2 cellular contexts compared by ENCODE assay signal in the genomic region with DNA sequence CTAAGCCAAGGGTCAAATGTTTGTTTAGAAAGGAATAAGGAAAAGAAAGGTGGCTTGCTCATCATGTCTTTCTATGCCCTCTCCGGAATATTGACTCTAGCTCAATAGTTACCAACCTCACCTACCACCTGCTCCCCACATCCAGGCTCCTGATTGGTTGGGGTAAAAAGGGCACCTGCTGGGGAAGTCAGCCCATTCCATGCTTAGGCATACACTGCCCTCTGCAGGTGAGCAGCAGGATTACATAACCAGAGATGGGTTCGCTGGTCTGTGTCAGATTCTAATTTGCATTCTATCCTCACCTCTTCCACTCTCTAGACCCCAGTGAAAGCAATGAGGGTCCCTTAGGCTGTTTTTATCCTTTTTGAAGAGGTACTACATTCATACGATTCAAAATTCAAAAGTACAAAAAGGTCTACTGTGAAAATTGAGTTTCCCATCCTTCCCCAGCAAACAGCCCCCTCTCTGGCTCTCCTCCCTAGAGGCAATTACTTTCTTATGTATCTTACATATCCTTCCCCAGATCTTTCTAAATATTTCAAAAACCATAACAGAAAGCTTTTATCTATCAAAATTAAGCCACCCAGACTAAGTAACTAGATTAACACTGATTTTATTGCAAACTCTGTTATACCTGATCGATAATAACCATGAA.
TF ChIP-seq lines count a peak whose summit lies in the region.

No MANE protein-coding gene starts in this region.

TF ChIP-seq in HEK293T, 16 proteins besides CTCF, POLR2A, EP300 and RAD21:
- TF ChIP-seq TARDBP (IDR thresholded peaks at IDR 0.05): no peak
- TF ChIP-seq ELF4 (IDR thresholded peaks at IDR 0.05): no peak
- TF ChIP-seq HDGF (IDR thresholded peaks at IDR 0.05; ENCODE audit: borderline replicate concordance): no peak
- no peak for TF ChIP-seq ARNT (IDR thresholded peaks at IDR 0.05)
- no peak for TF ChIP-seq LEF1 (IDR thresholded peaks at IDR 0.05; ENCODE audit: borderline replicate concordance)
- TF ChIP-seq ZNF384 (IDR thresholded peaks at IDR 0.05): no peak
- no peak for TF ChIP-seq NFRKB (IDR thresholded peaks at IDR 0.05)
- no peak for TF ChIP-seq FOXM1 (IDR thresholded peaks at IDR 0.05; ENCODE audit: borderline replicate concordance)
- TF ChIP-seq CTBP1 (IDR thresholded peaks at IDR 0.05; ENCODE audit: borderline replicate concordance): no peak
- no peak for TF ChIP-seq FOXA1 (IDR thresholded peaks at IDR 0.05)
- no peak for TF ChIP-seq SP1 (IDR thresholded peaks at IDR 0.05)
- TF ChIP-seq SUZ12 (IDR thresholded peaks at IDR 0.05): no peak
- TF ChIP-seq PKNOX1 (IDR thresholded peaks at IDR 0.05): no peak
- no peak for TF ChIP-seq L3MBTL2 (conservative IDR thresholded peaks at IDR 0.05)
- no peak for TF ChIP-seq BHLHE40 (IDR thresholded peaks at IDR 0.05; ENCODE audit: borderline replicate concordance)
TF ChIP-seq in HEK293T: peak in this region for 0.

TF ChIP-seq in H1, 55 proteins besides CTCF, POLR2A, EP300 and RAD21:
- no peak for TF ChIP-seq POU5F1 (IDR thresholded peaks at IDR 0.05; ENCODE audit: low read depth, low read length)
- TF ChIP-seq TCF12 (IDR thresholded peaks at IDR 0.05; ENCODE audit: low read depth, low read length): 0 out of 2 replicates have a peak, but pooled peaks have one; percentile 46
- TF ChIP-seq TEAD4 (IDR thresholded peaks at IDR 0.05; ENCODE audit: low read depth, low read length): 0 out of 2 replicates have a peak, but pooled peaks have one; percentile 28
- 0 out of 2 replicates have a peak, but pooled peaks have one; percentile 28 for TF ChIP-seq SP1 (IDR thresholded peaks at IDR 0.05; ENCODE audit: low read depth, low read length)
- TF ChIP-seq CEBPB (IDR thresholded peaks at IDR 0.05; ENCODE audit: low read depth, low read length): peak; percentile 59
- no peak for TF ChIP-seq JUND (IDR thresholded peaks at IDR 0.05; ENCODE audit: low read length)
- TF ChIP-seq RFX5 (IDR thresholded peaks at IDR 0.05; ENCODE audit: borderline replicate concordance, low read depth, low read length): peak; percentile 21; the same call in 1 of the 2 replicates
- TF ChIP-seq ZNF274 (IDR thresholded peaks at IDR 0.05; ENCODE audit: borderline replicate concordance, extremely low read depth, low read length): no peak
- no peak for TF ChIP-seq NANOG (IDR thresholded peaks at IDR 0.05; ENCODE audit: insufficient read depth, low read depth, low read length, poor library complexity, severe bottlenecking)
